1 cellular context compared by ENCODE assay signal in genomic region chr9:21543187-21543586, GRCh38.
TF ChIP-seq lines count a peak whose summit lies in the region.

No MANE protein-coding gene starts in this region.

TF ChIP-seq in GM23338, 12 proteins besides CTCF, POLR2A, EP300 and RAD21:
- TF ChIP-seq NANOG (IDR thresholded peaks at IDR 0.05; ENCODE audit: borderline replicate concordance): peak; percentile 60; the same call in 1 of the 2 replicates
- no peak for TF ChIP-seq POLR2AphosphoS5 (IDR thresholded peaks at IDR 0.05; ENCODE audit: low read depth)
